ENCODE assay signal across 1 cellular context in genomic region chr1:201498621-201499020, GRCh38.
TF ChIP-seq lines count a peak whose summit lies in the region.

No MANE protein-coding gene starts in this region.

TF ChIP-seq in GM12878, 131 proteins besides CTCF, POLR2A, EP300 and RAD21:
- TF ChIP-seq ZNF24 (IDR thresholded peaks at IDR 0.05), result no peak
- TF ChIP-seq MTA2 (IDR thresholded peaks at IDR 0.05; ENCODE audit: low read depth), result no peak
- TF ChIP-seq WRNIP1 (IDR thresholded peaks at IDR 0.05; ENCODE audit: borderline replicate concordance, low read depth, low read length), result no peak
- no peak for TF ChIP-seq HDAC6 (IDR thresholded peaks at IDR 0.05; ENCODE audit: unreplicated experiment)
- no peak for TF ChIP-seq USF1 (IDR thresholded peaks at IDR 0.05; ENCODE audit: borderline replicate concordance, extremely low read length, insufficient read depth, low read depth, low read length)
- no peak for TF ChIP-seq E2F8 (IDR thresholded peaks at IDR 0.05; ENCODE audit: low read depth, partially characterized antibody)
- no peak for TF ChIP-seq STAT1 (conservative IDR thresholded peaks at IDR 0.05)
- no peak for TF ChIP-seq FOXK2 (IDR thresholded peaks at IDR 0.05)
- no peak for TF ChIP-seq ZNF207 (IDR thresholded peaks at IDR 0.05; ENCODE audit: borderline replicate concordance)
- TF ChIP-seq ELK1 (IDR thresholded peaks at IDR 0.05; ENCODE audit: low read depth, low read length), result no peak
- no peak for TF ChIP-seq POLR2AphosphoS2 (IDR thresholded peaks at IDR 0.05; ENCODE audit: low read depth, low read length)
- TF ChIP-seq TCF12 (IDR thresholded peaks at IDR 0.05; ENCODE audit: low read depth, low read length), result no peak
- no peak for TF ChIP-seq PML (IDR thresholded peaks at IDR 0.05; ENCODE audit: low read length)
- TF ChIP-seq GATAD2B (conservative IDR thresholded peaks at IDR 0.05; ENCODE audit: low read depth), result no peak
- TF ChIP-seq HDGF (IDR thresholded peaks at IDR 0.05), result no peak
